11 cellular contexts compared by ENCODE assay signal in genomic region chr11:49952091-49952490, GRCh38.
"Had no signal": no experiment of that assay in that cellular context is flagged by ENCODE, and none has a peak within 500 bp of the region (broad histone marks: within the 10 kb centered on the region; RNA-seq: fewer than 3 reads in every experiment).

Gene OR4C13 (plus strand): TSS chr11:49952391. CDS start chr11:49952423, 32 bp downstream.

- FAIRE-seq: colon, endometrium, endothelial cell of umbilical vein, frontal cortex had no signal

- ATAC-seq: effector memory CD8-positive, alpha-beta T cell; esophagus mucosa; foreskin keratinocyte; gastrocnemius medialis; gastroesophageal sphincter; heart left ventricle; heart right ventricle had no signal
